ENCODE assay signal across 2 cellular contexts in genomic region chr19:48786422-48786821, GRCh38. TPM values are rescaled to one million over a fixed set of nuclear protein-coding genes. Genes with fewer than 3 reads are reported as not detected.
"Had no signal": no experiment of that assay in that cellular context is flagged by ENCODE, and none has a peak within 500 bp of the region (broad histone marks: within the 10 kb centered on the region; RNA-seq: fewer than 3 reads in every experiment).

No MANE protein-coding gene starts in this region.

RNA-seq across cellular contexts. Expression of gene FGF21, which starts 31.1 kb away (rescaled TPM):
- total RNA-seq: G401, GM12878 had no signal
- polyA plus RNA-seq: GM12878 had no signal

RNA-seq across cellular contexts. Expression of gene FUT1, which starts 34.0 kb away (rescaled TPM):
- total RNA-seq: G401, GM12878 had no signal

RNA-seq across cellular contexts. Expression of gene IZUMO1, which starts 39.7 kb away (rescaled TPM):
- total RNA-seq: G401, GM12878 had no signal
- polyA plus RNA-seq: GM12878 had no signal

RNA-seq across cellular contexts. Expression of gene RASIP1, which starts 46.0 kb away (rescaled TPM):
- polyA plus RNA-seq: GM12878 had no signal
